ENCODE assay signal across 1 cellular context in genomic region chr12:3959799-3960560, GRCh38.
TF ChIP-seq lines count a peak whose summit lies in the region.

No MANE protein-coding gene starts in this region.

TF ChIP-seq in HepG2, 621 proteins besides CTCF, POLR2A, EP300 and RAD21 (continued from another document and continues in another):
- TF ChIP-seq, protein P1, sequence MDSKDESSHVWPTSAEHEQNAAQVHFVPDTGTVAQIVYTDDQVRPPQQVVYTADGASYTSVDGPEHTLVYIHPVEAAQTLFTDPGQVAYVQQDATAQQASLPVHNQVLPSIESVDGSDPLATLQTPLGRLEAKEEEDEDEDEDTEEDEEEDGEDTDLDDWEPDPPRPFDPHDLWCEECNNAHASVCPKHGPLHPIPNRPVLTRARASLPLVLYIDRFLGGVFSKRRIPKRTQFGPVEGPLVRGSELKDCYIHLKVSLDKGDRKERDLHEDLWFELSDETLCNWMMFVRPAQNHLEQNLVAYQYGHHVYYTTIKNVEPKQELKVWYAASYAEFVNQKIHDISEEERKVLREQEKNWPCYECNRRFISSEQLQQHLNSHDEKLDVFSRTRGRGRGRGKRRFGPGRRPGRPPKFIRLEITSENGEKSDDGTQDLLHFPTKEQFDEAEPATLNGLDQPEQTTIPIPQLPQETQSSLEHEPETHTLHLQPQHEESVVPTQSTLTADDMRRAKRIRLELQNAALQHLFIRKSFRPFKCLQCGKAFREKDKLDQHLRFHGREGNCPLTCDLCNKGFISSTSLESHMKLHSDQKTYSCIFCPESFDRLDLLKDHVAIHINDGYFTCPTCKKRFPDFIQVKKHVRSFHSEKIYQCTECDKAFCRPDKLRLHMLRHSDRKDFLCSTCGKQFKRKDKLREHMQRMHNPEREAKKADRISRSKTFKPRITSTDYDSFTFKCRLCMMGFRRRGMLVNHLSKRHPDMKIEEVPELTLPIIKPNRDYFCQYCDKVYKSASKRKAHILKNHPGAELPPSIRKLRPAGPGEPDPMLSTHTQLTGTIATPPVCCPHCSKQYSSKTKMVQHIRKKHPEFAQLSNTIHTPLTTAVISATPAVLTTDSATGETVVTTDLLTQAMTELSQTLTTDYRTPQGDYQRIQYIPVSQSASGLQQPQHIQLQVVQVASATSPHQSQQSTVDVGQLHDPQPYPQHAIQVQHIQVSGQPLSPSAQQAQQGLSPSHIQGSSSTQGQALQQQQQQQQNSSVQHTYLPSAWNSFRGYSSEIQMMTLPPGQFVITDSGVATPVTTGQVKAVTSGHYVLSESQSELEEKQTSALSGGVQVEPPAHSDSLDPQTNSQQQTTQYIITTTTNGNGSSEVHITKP (CRISPR knock-in tag; IDR thresholded peaks at IDR 0.05; ENCODE audit: low read depth): no peak
- TF ChIP-seq KMT2A (CRISPR knock-in tag; IDR thresholded peaks at IDR 0.05): no peak
- no peak for TF ChIP-seq ADNP (CRISPR knock-in tag; IDR thresholded peaks at IDR 0.05)
- no peak for TF ChIP-seq U2AF1 (optimal IDR thresholded peaks at IDR 0.05; ENCODE audit: low read depth, low read length)
- TF ChIP-seq FOXO1 (CRISPR knock-in tag; IDR thresholded peaks at IDR 0.05): peak; percentile 13; the same call in 1 of the 2 replicates
- TF ChIP-seq REPIN1 (CRISPR knock-in tag; IDR thresholded peaks at IDR 0.05; ENCODE audit: borderline replicate concordance, low read depth): peak; percentile 54; the same call in 1 of the 2 replicates
- TF ChIP-seq, protein P2, sequence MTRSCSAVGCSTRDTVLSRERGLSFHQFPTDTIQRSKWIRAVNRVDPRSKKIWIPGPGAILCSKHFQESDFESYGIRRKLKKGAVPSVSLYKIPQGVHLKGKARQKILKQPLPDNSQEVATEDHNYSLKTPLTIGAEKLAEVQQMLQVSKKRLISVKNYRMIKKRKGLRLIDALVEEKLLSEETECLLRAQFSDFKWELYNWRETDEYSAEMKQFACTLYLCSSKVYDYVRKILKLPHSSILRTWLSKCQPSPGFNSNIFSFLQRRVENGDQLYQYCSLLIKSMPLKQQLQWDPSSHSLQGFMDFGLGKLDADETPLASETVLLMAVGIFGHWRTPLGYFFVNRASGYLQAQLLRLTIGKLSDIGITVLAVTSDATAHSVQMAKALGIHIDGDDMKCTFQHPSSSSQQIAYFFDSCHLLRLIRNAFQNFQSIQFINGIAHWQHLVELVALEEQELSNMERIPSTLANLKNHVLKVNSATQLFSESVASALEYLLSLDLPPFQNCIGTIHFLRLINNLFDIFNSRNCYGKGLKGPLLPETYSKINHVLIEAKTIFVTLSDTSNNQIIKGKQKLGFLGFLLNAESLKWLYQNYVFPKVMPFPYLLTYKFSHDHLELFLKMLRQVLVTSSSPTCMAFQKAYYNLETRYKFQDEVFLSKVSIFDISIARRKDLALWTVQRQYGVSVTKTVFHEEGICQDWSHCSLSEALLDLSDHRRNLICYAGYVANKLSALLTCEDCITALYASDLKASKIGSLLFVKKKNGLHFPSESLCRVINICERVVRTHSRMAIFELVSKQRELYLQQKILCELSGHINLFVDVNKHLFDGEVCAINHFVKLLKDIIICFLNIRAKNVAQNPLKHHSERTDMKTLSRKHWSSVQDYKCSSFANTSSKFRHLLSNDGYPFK (CRISPR knock-in tag; IDR thresholded peaks at IDR 0.05; ENCODE audit: borderline replicate concordance): no peak
- TF ChIP-seq ZSCAN5A (CRISPR knock-in tag; IDR thresholded peaks at IDR 0.05; ENCODE audit: borderline replicate concordance): no peak
- TF ChIP-seq, protein P3, sequence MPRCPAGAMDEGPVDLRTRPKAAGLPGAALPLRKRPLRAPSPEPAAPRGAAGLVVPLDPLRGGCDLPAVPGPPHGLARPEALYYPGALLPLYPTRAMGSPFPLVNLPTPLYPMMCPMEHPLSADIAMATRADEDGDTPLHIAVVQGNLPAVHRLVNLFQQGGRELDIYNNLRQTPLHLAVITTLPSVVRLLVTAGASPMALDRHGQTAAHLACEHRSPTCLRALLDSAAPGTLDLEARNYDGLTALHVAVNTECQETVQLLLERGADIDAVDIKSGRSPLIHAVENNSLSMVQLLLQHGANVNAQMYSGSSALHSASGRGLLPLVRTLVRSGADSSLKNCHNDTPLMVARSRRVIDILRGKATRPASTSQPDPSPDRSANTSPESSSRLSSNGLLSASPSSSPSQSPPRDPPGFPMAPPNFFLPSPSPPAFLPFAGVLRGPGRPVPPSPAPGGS (CRISPR knock-in tag; IDR thresholded peaks at IDR 0.05): no peak
- TF ChIP-seq TBX3 (IDR thresholded peaks at IDR 0.05; ENCODE audit: borderline replicate concordance): 0 out of 2 replicates have a peak, but pooled peaks have one; percentile 12
- TF ChIP-seq SMARCE1 (IDR thresholded peaks at IDR 0.05; ENCODE audit: borderline replicate concordance): no peak
- no peak for TF ChIP-seq SOX5 (CRISPR knock-in tag; IDR thresholded peaks at IDR 0.05; ENCODE audit: borderline replicate concordance)
- peak; percentile 33; the same call in 1 of the 2 replicates for TF ChIP-seq PITX1 (CRISPR knock-in tag; IDR thresholded peaks at IDR 0.05)
- TF ChIP-seq, protein P4, sequence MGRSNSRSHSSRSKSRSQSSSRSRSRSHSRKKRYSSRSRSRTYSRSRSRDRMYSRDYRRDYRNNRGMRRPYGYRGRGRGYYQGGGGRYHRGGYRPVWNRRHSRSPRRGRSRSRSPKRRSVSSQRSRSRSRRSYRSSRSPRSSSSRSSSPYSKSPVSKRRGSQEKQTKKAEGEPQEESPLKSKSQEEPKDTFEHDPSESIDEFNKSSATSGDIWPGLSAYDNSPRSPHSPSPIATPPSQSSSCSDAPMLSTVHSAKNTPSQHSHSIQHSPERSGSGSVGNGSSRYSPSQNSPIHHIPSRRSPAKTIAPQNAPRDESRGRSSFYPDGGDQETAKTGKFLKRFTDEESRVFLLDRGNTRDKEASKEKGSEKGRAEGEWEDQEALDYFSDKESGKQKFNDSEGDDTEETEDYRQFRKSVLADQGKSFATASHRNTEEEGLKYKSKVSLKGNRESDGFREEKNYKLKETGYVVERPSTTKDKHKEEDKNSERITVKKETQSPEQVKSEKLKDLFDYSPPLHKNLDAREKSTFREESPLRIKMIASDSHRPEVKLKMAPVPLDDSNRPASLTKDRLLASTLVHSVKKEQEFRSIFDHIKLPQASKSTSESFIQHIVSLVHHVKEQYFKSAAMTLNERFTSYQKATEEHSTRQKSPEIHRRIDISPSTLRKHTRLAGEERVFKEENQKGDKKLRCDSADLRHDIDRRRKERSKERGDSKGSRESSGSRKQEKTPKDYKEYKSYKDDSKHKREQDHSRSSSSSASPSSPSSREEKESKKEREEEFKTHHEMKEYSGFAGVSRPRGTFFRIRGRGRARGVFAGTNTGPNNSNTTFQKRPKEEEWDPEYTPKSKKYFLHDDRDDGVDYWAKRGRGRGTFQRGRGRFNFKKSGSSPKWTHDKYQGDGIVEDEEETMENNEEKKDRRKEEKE (IDR thresholded peaks at IDR 0.05): no peak
- TF ChIP-seq, protein P5, sequence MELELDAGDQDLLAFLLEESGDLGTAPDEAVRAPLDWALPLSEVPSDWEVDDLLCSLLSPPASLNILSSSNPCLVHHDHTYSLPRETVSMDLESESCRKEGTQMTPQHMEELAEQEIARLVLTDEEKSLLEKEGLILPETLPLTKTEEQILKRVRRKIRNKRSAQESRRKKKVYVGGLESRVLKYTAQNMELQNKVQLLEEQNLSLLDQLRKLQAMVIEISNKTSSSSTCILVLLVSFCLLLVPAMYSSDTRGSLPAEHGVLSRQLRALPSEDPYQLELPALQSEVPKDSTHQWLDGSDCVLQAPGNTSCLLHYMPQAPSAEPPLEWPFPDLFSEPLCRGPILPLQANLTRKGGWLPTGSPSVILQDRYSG (CRISPR knock-in tag; IDR thresholded peaks at IDR 0.05): no peak
- no peak for TF ChIP-seq ASH2L (IDR thresholded peaks at IDR 0.05; ENCODE audit: insufficient read length, low read depth, low read length)
- TF ChIP-seq, protein P6, sequence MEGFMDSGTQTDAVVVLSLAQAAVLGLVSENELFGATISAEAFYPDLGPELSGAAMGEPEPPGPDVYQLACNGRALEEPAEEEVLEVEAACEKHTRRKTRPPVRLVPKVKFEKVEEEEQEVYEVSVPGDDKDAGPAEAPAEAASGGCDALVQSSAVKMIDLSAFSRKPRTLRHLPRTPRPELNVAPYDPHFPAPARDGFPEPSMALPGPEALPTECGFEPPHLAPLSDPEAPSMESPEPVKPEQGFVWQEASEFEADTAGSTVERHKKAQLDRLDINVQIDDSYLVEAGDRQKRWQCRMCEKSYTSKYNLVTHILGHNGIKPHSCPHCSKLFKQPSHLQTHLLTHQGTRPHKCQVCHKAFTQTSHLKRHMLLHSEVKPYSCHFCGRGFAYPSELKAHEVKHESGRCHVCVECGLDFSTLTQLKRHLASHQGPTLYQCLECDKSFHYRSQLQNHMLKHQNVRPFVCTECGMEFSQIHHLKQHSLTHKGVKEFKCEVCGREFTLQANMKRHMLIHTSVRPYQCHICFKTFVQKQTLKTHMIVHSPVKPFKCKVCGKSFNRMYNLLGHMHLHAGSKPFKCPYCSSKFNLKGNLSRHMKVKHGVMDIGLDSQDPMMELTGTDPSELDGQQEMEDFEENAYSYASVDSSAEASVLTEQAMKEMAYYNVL (CRISPR knock-in tag; IDR thresholded peaks at IDR 0.05; ENCODE audit: borderline replicate concordance): peak; percentile 77
- peak; percentile 85 for TF ChIP-seq MTA1 (CRISPR knock-in tag; IDR thresholded peaks at IDR 0.05; ENCODE audit: borderline replicate concordance)
- TF ChIP-seq ZNF577 (CRISPR knock-in tag; IDR thresholded peaks at IDR 0.05; ENCODE audit: borderline replicate concordance, low read depth): no peak
- TF ChIP-seq HNRNPK (IDR thresholded peaks at IDR 0.05; ENCODE audit: low read depth, low read length, poor library complexity, severe bottlenecking): no peak
- TF ChIP-seq, protein P7, sequence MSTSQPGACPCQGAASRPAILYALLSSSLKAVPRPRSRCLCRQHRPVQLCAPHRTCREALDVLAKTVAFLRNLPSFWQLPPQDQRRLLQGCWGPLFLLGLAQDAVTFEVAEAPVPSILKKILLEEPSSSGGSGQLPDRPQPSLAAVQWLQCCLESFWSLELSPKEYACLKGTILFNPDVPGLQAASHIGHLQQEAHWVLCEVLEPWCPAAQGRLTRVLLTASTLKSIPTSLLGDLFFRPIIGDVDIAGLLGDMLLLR (CRISPR knock-in tag; IDR thresholded peaks at IDR 0.05): no peak
- TF ChIP-seq ZC3H13 (CRISPR knock-in tag; IDR thresholded peaks at IDR 0.05): no peak
- TF ChIP-seq MTA3 (CRISPR knock-in tag; IDR thresholded peaks at IDR 0.05): no peak
- no peak for TF ChIP-seq ATF7-NPFF (CRISPR knock-in tag; IDR thresholded peaks at IDR 0.05; ENCODE audit: low read depth)
- no peak for TF ChIP-seq TSC22D2 (CRISPR knock-in tag; IDR thresholded peaks at IDR 0.05; ENCODE audit: borderline replicate concordance)
- TF ChIP-seq RCOR2 (CRISPR knock-in tag; IDR thresholded peaks at IDR 0.05): peak; percentile 37; the same call in 1 of the 2 replicates
- 0 out of 4 replicates have a peak, but pooled peaks of 1 of the 2 experiments have one; percentile 25 for TF ChIP-seq KLF16 (CRISPR knock-in tag; IDR thresholded peaks at IDR 0.05)
- TF ChIP-seq ZUFSP (CRISPR knock-in tag; IDR thresholded peaks at IDR 0.05; ENCODE audit: borderline replicate concordance): no peak
- no peak; the same call in 1 of the 2 replicates for TF ChIP-seq CEBPG (CRISPR knock-in tag; IDR thresholded peaks at IDR 0.05)
- TF ChIP-seq HMGA1 (CRISPR knock-in tag; conservative IDR thresholded peaks at IDR 0.05): no peak
- 0 out of 2 replicates have a peak, but pooled peaks have one; percentile 20 for TF ChIP-seq HES4 (CRISPR knock-in tag; IDR thresholded peaks at IDR 0.05; ENCODE audit: borderline replicate concordance)
- TF ChIP-seq ZNF180 (CRISPR knock-in tag; IDR thresholded peaks at IDR 0.05; ENCODE audit: borderline replicate concordance, low read depth): no peak
- no peak for TF ChIP-seq ZNF558 (CRISPR knock-in tag; IDR thresholded peaks at IDR 0.05; ENCODE audit: borderline replicate concordance)
- no peak for TF ChIP-seq ZNF441 (CRISPR knock-in tag; IDR thresholded peaks at IDR 0.05; ENCODE audit: borderline replicate concordance)
- no peak for TF ChIP-seq ZFP82 (CRISPR knock-in tag; IDR thresholded peaks at IDR 0.05; ENCODE audit: borderline replicate concordance)
- TF ChIP-seq HNRNPUL1 (IDR thresholded peaks at IDR 0.05; ENCODE audit: low read depth, low read length): no peak
- no peak for TF ChIP-seq ZFP62 (CRISPR knock-in tag; IDR thresholded peaks at IDR 0.05)
- TF ChIP-seq ZSCAN22 (CRISPR knock-in tag; IDR thresholded peaks at IDR 0.05): 0 out of 2 replicates have a peak, but pooled peaks have one; percentile 54
- TF ChIP-seq, protein P8, sequence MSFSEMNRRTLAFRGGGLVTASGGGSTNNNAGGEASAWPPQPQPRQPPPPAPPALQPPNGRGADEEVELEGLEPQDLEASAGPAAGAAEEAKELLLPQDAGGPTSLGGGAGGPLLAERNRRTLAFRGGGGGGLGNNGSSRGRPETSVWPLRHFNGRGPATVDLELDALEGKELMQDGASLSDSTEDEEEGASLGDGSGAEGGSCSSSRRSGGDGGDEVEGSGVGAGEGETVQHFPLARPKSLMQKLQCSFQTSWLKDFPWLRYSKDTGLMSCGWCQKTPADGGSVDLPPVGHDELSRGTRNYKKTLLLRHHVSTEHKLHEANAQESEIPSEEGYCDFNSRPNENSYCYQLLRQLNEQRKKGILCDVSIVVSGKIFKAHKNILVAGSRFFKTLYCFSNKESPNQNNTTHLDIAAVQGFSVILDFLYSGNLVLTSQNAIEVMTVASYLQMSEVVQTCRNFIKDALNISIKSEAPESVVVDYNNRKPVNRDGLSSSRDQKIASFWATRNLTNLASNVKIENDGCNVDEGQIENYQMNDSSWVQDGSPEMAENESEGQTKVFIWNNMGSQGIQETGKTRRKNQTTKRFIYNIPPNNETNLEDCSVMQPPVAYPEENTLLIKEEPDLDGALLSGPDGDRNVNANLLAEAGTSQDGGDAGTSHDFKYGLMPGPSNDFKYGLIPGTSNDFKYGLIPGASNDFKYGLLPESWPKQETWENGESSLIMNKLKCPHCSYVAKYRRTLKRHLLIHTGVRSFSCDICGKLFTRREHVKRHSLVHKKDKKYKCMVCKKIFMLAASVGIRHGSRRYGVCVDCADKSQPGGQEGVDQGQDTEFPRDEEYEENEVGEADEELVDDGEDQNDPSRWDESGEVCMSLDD (CRISPR knock-in tag; IDR thresholded peaks at IDR 0.05; ENCODE audit: borderline replicate concordance): no peak
- no peak for TF ChIP-seq NPAS2 (CRISPR knock-in tag; IDR thresholded peaks at IDR 0.05; ENCODE audit: borderline replicate concordance)
